Comparison of ENCODE assay signal across 8 cellular contexts in the genomic region with DNA sequence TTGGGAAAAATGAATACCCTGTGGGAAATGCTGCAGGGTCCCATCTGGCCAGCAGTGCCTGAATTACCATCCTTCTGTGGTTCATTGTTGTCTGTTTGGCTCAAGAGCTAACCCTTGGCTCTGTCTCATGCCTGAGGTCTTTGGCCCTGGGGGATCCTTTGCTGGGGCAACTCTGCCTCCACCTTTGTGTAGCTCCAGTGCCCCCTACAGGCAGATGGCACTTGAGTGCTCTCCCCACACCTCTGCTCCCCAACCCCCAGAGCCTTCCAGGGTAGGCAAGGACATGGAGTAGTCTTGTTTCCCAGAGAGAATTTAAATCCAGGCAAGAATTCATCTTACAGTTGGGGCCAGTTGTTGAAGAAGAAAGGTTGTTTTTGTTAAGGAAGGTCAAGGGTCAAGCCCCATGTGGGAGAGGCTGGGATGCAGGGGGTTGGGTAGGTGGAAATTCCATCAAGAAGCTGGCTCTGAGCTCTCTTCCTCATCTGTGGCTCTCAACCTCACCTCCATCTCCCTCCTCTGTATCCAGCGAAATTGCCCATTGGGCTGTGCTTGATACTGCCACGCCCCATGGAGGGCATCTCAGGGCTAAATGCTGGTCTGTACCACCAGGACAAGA. TPM values are rescaled to one million over a fixed set of nuclear protein-coding genes. Genes with fewer than 3 reads are reported as not detected.
DNase-seq lines count a peak whose midpoint lies in the region; ATAC-seq, FAIRE-seq and TF ChIP-seq lines count a peak whose summit lies in the region.

No MANE protein-coding gene starts in this region.

- ATAC-seq in HG03571 (IDR thresholded peaks at IDR 0.05; ENCODE audit: unreplicated experiment) = no peak

- no peak for TF ChIP-seq POLR2A in GM12891 (IDR thresholded peaks at IDR 0.05; ENCODE audit: low read depth, low read length)

- peak; percentile 26 for TF ChIP-seq CTCF in foreskin fibroblast (IDR thresholded peaks at IDR 0.05; ENCODE audit: low read depth, low read length)
- TF ChIP-seq CTCF in retinal pigment epithelial cell (conservative IDR thresholded peaks at IDR 0.05; ENCODE audit: low read depth, low read length) = peak; percentile 24

- FAIRE-seq in GM12891 (lab: Jason Lieb, UNC) = peak; percentile 89

- peak; percentile 66 for DNase-seq in 8988T
- peak; percentile 86 for DNase-seq in GM12891 (ENCODE audit: insufficient read length, low spot score)
- DNase-seq in NCI-H460 (ENCODE audit: extremely low read depth, low read depth) = peak; percentile 49
- DNase-seq in activated CD8-positive, alpha-beta memory T cell treated with anti-CD3 and anti-CD28 coated beads, Interleukin-2, amount 50 U/mL, for 24 hours (ENCODE audit: extremely low read depth) = peak; percentile 51
- peak in 1 of 2 donors; percentile 9 for DNase-seq in foreskin fibroblast
- no peak for DNase-seq in retinal pigment epithelial cell (ENCODE audit: low read depth)
- DNase-seq in NCI-H2196 (lab: John Stamatoyannopoulos, UW; ENCODE audit: unreplicated experiment) = no peak

- H3K4me3 ChIP-seq in foreskin fibroblast (ENCODE audit: low read depth in 1 of 2, low read length in 2 of 2) (no peak overlapping the region), retinal pigment epithelial cell (ENCODE audit: low read length) (no peak overlapping the region)

TF ChIP-seq in GM12891, 5 proteins besides CTCF, POLR2A, EP300 and RAD21:
- TF ChIP-seq POLR2AphosphoS5 (IDR thresholded peaks at IDR 0.05; ENCODE audit: low read depth, low read length) (no peak), TAF1 (IDR thresholded peaks at IDR 0.05; ENCODE audit: low read depth, low read length) (no peak), SPI1 (IDR thresholded peaks at IDR 0.05; ENCODE audit: low read depth, low read length) (no peak), PAX5 (IDR thresholded peaks at IDR 0.05; ENCODE audit: insufficient read depth, low read length, severe bottlenecking) (no peak), POU2F2 (IDR thresholded peaks at IDR 0.05; ENCODE audit: low read depth, low read length) (no peak)

RNA-seq across cellular contexts. Expression of gene ZNF831, which starts 44.2 kb away (rescaled TPM):
- polyA plus RNA-seq in GM12891 (2012; ENCODE audit: low read depth, missing spikeins) = 0.17 TPM
- total RNA-seq in NCI-H460 (2014; rRNA removed; shearing (Covaris generic)) = 0.37 and 0.40 TPM in 2 replicates
- 0.39 and 0.81 TPM in 2 replicates for polyA plus RNA-seq in NCI-H460 (2014; cell fraction: nucleus; rRNA removed)

Comparison
In these comparisons a context has a peak if more than half of its experiments do, and no peak if none do; other contexts are left out.
1. DNase-seq: peak in 8988T (single experiment), GM12891 (single experiment), NCI-H460 (single experiment) and activated CD8-positive, alpha-beta memory T cell treated with anti-CD3 and anti-CD28 coated beads, Interleukin-2, amount 50 U/mL, for 24 hours (single experiment); none in retinal pigment epithelial cell (single experiment) and NCI-H2196 (single experiment).